In the genomic region with DNA sequence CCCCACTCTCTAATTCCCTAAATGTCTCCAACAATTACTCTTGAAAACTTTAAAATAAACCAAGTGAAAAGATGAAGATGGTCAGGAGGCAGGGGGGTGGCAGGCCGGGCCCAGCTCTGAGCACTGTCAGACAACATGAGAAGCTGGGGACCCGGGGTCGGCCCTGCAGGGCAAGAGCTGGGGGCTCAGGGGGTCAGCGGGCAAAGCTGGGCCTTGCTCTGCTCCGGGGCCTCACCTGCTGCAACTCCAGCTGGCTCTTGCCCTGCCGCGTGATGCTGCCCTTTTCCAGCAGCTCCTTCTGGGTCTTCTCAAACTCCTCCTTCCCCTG, we compare ENCODE assay signal across 2 cellular contexts.
TF ChIP-seq lines count a peak whose summit lies in the region.

No MANE protein-coding gene starts in this region.

TF ChIP-seq in IMR-90, 13 proteins besides CTCF, POLR2A, EP300 and RAD21:
- TF ChIP-seq SMC3 (IDR thresholded peaks at IDR 0.05; ENCODE audit: low read depth, low read length) = no peak
- TF ChIP-seq USF2 (IDR thresholded peaks at IDR 0.05; ENCODE audit: low read depth, low read length) = no peak
- no peak for TF ChIP-seq ELK1 (IDR thresholded peaks at IDR 0.05; ENCODE audit: borderline replicate concordance, low read depth, low read length)
- no peak for TF ChIP-seq RCOR1 (IDR thresholded peaks at IDR 0.05; ENCODE audit: insufficient replicate concordance, low read length)
- TF ChIP-seq CEBPB (IDR thresholded peaks at IDR 0.05; ENCODE audit: low read depth, low read length) = no peak
- no peak for TF ChIP-seq MAZ (IDR thresholded peaks at IDR 0.05; ENCODE audit: borderline replicate concordance, low read depth, low read length)
- TF ChIP-seq CHD1 (IDR thresholded peaks at IDR 0.05; ENCODE audit: low read depth, low read length) = no peak
- TF ChIP-seq FOS (IDR thresholded peaks at IDR 0.05; ENCODE audit: low read depth, low read length) = no peak
- no peak for TF ChIP-seq BHLHE40 (IDR thresholded peaks at IDR 0.05; ENCODE audit: low read depth, low read length)
TF ChIP-seq in IMR-90: peak in this region for 0.

TF ChIP-seq in K562, 482 proteins besides CTCF, POLR2A, EP300 and RAD21:
- TF ChIP-seq HMGN3 (IDR thresholded peaks at IDR 0.05; ENCODE audit: borderline replicate concordance, extremely low read depth, insufficient read length, low read depth, low read length) (peak; percentile 12), SOX6 (IDR thresholded peaks at IDR 0.05) (no peak), HDGF (IDR thresholded peaks at IDR 0.05) (no peak), ZNF143 (CRISPR knock-in tag; IDR thresholded peaks at IDR 0.05) (0 out of 2 replicates have a peak, but pooled peaks have one; percentile 7), NFE2 (IDR thresholded peaks at IDR 0.05; ENCODE audit: low read depth) (no peak), PRMT5 (CRISPR knock-in tag; IDR thresholded peaks at IDR 0.05) (no peak), ZNF449 (CRISPR knock-in tag; IDR thresholded peaks at IDR 0.05) (no peak), HMG20A (CRISPR knock-in tag; conservative IDR thresholded peaks at IDR 0.05) (no peak)
